24 cellular contexts compared by ENCODE assay signal in the genomic region with DNA sequence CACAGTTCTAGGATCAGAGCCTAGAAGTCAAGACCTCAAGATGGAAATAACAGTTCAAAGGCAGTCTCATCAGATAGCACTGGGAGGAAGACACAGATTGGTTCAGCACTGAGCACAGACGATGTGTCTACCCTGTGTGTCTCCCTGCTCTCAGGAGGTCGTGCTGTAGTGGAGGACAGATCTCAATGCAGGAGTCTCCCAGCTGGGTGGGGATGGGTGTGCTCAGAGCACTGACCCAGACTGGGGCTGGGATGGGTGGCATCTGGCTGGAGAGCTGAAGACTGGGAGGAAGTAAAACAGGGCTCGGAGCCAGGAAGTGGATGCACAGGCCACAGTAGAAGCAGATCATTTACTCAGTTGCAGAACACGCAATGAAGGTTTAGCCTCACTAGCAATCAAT.
A peak's percentile ranks its signal among the peaks of the same experiment; 100 is the strongest.
DNase-seq lines count a peak whose midpoint lies in the region; ATAC-seq and TF ChIP-seq lines count a peak whose summit lies in the region.
"Had no signal": no experiment of that assay in that cellular context is flagged by ENCODE, and none has a peak within 500 bp of the region (broad histone marks: within the 10 kb centered on the region; RNA-seq: fewer than 3 reads in every experiment).

No MANE protein-coding gene starts in this region.

- H3K4me3 ChIP-seq in right cardiac atrium (ENCODE audit: low read length) (no peak overlapping the region), upper lobe of right lung (no peak overlapping the region), mammary epithelial cell (replicated peaks in 1 of 3; ENCODE audit: insufficient read depth in 1 of 3, low read depth in 2 of 3, low read length in 3 of 3) (no peak overlapping the region)
- H3K4me3 ChIP-seq: esophagus squamous epithelium, gastrocnemius medialis, PC-9, spleen, tibial artery had no signal

- H3K4me1 ChIP-seq in right cardiac atrium (ENCODE audit: control insufficient read depth, insufficient read depth, low read length), result peaks cover 3% of the 10 kb centered on the region
- peaks cover 3% of the 10 kb centered on the region for H3K4me1 ChIP-seq in upper lobe of right lung
- no peaks in the 10 kb centered on the region for H3K4me1 ChIP-seq in mammary epithelial cell (ENCODE audit: insufficient read depth, low read length)
- H3K4me1 ChIP-seq: esophagus squamous epithelium had no signal

- CTCF ChIA-PET in mammary epithelial cell (lab: Charles Lee; ENCODE audit: low non-redundant PET), result no interaction called here

- dilution Hi-C loops in mammary epithelial cell (cut with HindIII; ENCODE audit: low sequenced_read_pairs), result no loop called here

- no peaks in the 10 kb centered on the region for H3K36me3 Mint-ChIP-seq in activated naive CD8-positive, alpha-beta T cell treated with anti-CD3 and anti-CD28 coated beads, Interleukin-2, amount 50 U/mL, for 24 hours (ENCODE audit: low read depth)

- no peak overlapping the region for H2AFZ ChIP-seq in mammary epithelial cell (ENCODE audit: low read depth, low read length)
- H2AFZ ChIP-seq: PC-9 had no signal

- ATAC-seq in Right ventricle myocardium superior (ENCODE audit: poor library complexity), result peak; percentile 40
- ATAC-seq in right cardiac atrium, result no peak
- peak; percentile 52 for ATAC-seq in activated naive CD8-positive, alpha-beta T cell treated with anti-CD3 and anti-CD28 coated beads, Interleukin-2, amount 50 U/mL, for 24 hours
- peak; percentile 54 for ATAC-seq in upper lobe of right lung
- ATAC-seq: stimulated activated naive CD8-positive, alpha-beta T cell treated with anti-CD3 and anti-CD28 coated beads, Interleukin-15, Interleukin-2, amounts not matched to agents 100 U/mL and 50 U/mL, for 24 hours had no signal

- DNase-seq in Right ventricle myocardium superior, result no peak
- no peak for DNase-seq in right cardiac atrium
- peak; percentile 43 for DNase-seq in NOMO-1 treated with DMSO at 0.1 percent for 48 hours (lab: John Stamatoyannopoulos, UW; ENCODE audit: unreplicated experiment)
- DNase-seq in activated naive CD8-positive, alpha-beta T cell treated with anti-CD3 and anti-CD28 coated beads, Interleukin-2, amount 50 U/mL, for 24 hours, result no peak
- DNase-seq in upper lobe of right lung, result peak; percentile 53
- DNase-seq in DMS153 treated with DMSO at 0.1 percent for 48 hours (lab: John Stamatoyannopoulos, UW; ENCODE audit: unreplicated experiment), result no peak
- DNase-seq in mammary epithelial cell, result no peak
- DNase-seq: brain microvascular endothelial cell; esophagus squamous epithelium; gastrocnemius medialis; Kasumi-1; kidney; NCI-H1105; NCI-H2081; NCI-H345; NCI-H82; occipital lobe; PC-9; spleen; stimulated activated CD4-positive, alpha-beta T cell treated with anti-CD3 and anti-CD28 coated beads, Interleukin-4, amount 100 ng/mL, for 24 hours; stimulated activated naive CD8-positive, alpha-beta T cell treated with anti-CD3 and anti-CD28 coated beads, Interleukin-15, Interleukin-2, amounts not matched to agents 100 U/mL and 50 U/mL, for 24 hours; T-helper 1 cell had no signal

- H4K20me1 ChIP-seq in mammary epithelial cell (ENCODE audit: insufficient read depth, low read length), result no peaks in the 10 kb centered on the region

- H3K27me3 ChIP-seq in right cardiac atrium (ENCODE audit: control insufficient read depth, insufficient read depth), result no peaks in the 10 kb centered on the region
- no peaks in the 10 kb centered on the region for H3K27me3 ChIP-seq in upper lobe of right lung
- peaks cover 3% of the 10 kb centered on the region for H3K27me3 ChIP-seq in mammary epithelial cell (ENCODE audit: insufficient read depth, low read length)
- H3K27me3 ChIP-seq: brain microvascular endothelial cell, esophagus squamous epithelium, gastrocnemius medialis, spleen, tibial artery had no signal

- no peak for TF ChIP-seq CTCF in upper lobe of right lung (IDR thresholded peaks at IDR 0.05)
- no peak for TF ChIP-seq CTCF in mammary epithelial cell (conservative IDR thresholded peaks at IDR 0.05 in 1 of 2, IDR thresholded peaks at IDR 0.05 in 1 of 2; ENCODE audit: extremely low read depth in 1 of 2, insufficient read depth in 1 of 2, low read depth in 1 of 2, low read length in 2 of 2)

- no peaks in the 10 kb centered on the region for H3K9me3 Mint-ChIP-seq in activated naive CD8-positive, alpha-beta T cell treated with anti-CD3 and anti-CD28 coated beads, Interleukin-2, amount 50 U/mL, for 24 hours

- H3K36me3 ChIP-seq in upper lobe of right lung (no peaks in the 10 kb centered on the region), mammary epithelial cell (ENCODE audit: insufficient read depth, low read length) (no peaks in the 10 kb centered on the region)
- H3K36me3 ChIP-seq: brain microvascular endothelial cell, esophagus squamous epithelium, gastrocnemius medialis, spleen, tibial artery had no signal

- no peak overlapping the region for H3K9ac ChIP-seq in mammary epithelial cell (ENCODE audit: insufficient read depth, low read length)

- in situ Hi-C loops in mammary epithelial cell (cut with MboI; ENCODE audit: low sequenced_read_pairs in 2 of 2), result no loop called here

- peak overlapping the region; percentile 10 for H3K4me3 Mint-ChIP-seq in activated naive CD8-positive, alpha-beta T cell treated with anti-CD3 and anti-CD28 coated beads, Interleukin-2, amount 50 U/mL, for 24 hours
- H3K4me3 Mint-ChIP-seq: memory B cell had no signal

- peaks cover 14% of the 10 kb centered on the region for H3K4me1 Mint-ChIP-seq in activated naive CD8-positive, alpha-beta T cell treated with anti-CD3 and anti-CD28 coated beads, Interleukin-2, amount 50 U/mL, for 24 hours
- H3K4me1 Mint-ChIP-seq: memory B cell had no signal

- H3K79me2 ChIP-seq in mammary epithelial cell (ENCODE audit: insufficient read depth, low read length), result no peaks in the 10 kb centered on the region

- H3K4me2 ChIP-seq in mammary epithelial cell (ENCODE audit: insufficient read depth, low read depth, low read length), result no peak overlapping the region
- H3K4me2 ChIP-seq: PC-9 had no signal

- H3K27ac ChIP-seq in right cardiac atrium (ENCODE audit: low read length) (no peak overlapping the region), upper lobe of right lung (no peak overlapping the region), mammary epithelial cell (ENCODE audit: insufficient read depth, low read depth, low read length) (no peak overlapping the region)
- H3K27ac ChIP-seq: brain microvascular endothelial cell, esophagus squamous epithelium, PC-9, spleen, tibial artery had no signal

- peak overlapping the region; percentile 53 for H3K27ac Mint-ChIP-seq in activated naive CD8-positive, alpha-beta T cell treated with anti-CD3 and anti-CD28 coated beads, Interleukin-2, amount 50 U/mL, for 24 hours
- H3K27ac Mint-ChIP-seq: memory B cell had no signal

- H3K27me3 Mint-ChIP-seq in activated naive CD8-positive, alpha-beta T cell treated with anti-CD3 and anti-CD28 coated beads, Interleukin-2, amount 50 U/mL, for 24 hours, result no peaks in the 10 kb centered on the region

- no TSS peak for BruUV-seq in mammary epithelial cell (replicated peaks; lab: Mats Ljungman, UMichigan)

- WGBS in right cardiac atrium, result 62% methylated on average over 4 of the region's 4 CpGs
- WGBS in mammary epithelial cell (ENCODE audit: low coverage, missing lambda C conversion rate), result 61% methylated on average over 4 of the region's 4 CpGs

- H3K9me3 ChIP-seq in right cardiac atrium (ENCODE audit: control insufficient read depth, low read length), result no peaks in the 10 kb centered on the region
- no peaks in the 10 kb centered on the region for H3K9me3 ChIP-seq in upper lobe of right lung
- H3K9me3 ChIP-seq in mammary epithelial cell (replicated peaks; ENCODE audit: insufficient read depth, low read length), result no peaks in the 10 kb centered on the region
- H3K9me3 ChIP-seq: esophagus squamous epithelium, gastrocnemius medialis had no signal

- intact Hi-C loops in Right ventricle myocardium superior (cut with DNase I) (no loop called here), right cardiac atrium (cut with DNase I) (no loop called here), upper lobe of right lung (cut with DNase I) (no loop called here), mammary epithelial cell (cut with micrococcal nuclease) (no loop called here)

Comparison
In these comparisons a context has a peak if more than half of its experiments do, and no peak if none do; other contexts are left out.
1. ATAC-seq: peak in Right ventricle myocardium superior (single experiment), activated naive CD8-positive, alpha-beta T cell treated with anti-CD3 and anti-CD28 coated beads, Interleukin-2, amount 50 U/mL, for 24 hours (single experiment) and upper lobe of right lung (single experiment); none in right cardiac atrium (0 of 2).
2. DNase-seq: peak in NOMO-1 treated with DMSO at 0.1 percent for 48 hours (single experiment) and upper lobe of right lung (single experiment); none in Right ventricle myocardium superior (single experiment), right cardiac atrium (0 of 3), activated naive CD8-positive, alpha-beta T cell treated with anti-CD3 and anti-CD28 coated beads, Interleukin-2, amount 50 U/mL, for 24 hours (single experiment), DMS153 treated with DMSO at 0.1 percent for 48 hours (single experiment) and mammary epithelial cell (single experiment).